ENCODE assay signal across 8 cellular contexts in the genomic region with DNA sequence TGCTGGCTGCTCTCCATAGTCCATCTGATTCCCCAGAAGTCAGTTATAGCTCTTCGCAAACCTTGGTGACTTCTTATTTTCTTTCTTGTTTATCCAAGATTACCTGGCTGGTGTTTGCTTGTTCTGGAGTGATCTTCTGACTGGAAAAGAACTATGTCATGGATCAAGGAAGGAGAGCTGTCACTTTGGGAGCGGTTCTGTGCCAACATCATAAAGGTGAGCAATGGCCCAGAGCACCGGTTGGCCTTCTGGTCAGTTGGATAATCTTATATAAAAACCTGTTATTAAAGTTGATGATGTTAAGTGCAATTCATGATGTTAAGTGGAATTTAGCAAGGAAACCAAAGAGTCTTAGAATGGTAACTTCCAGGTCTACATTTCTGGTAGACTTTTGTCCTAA. TPM values are rescaled to one million over a fixed set of nuclear protein-coding genes. Genes with fewer than 3 reads are reported as not detected.
DNase-seq lines count a peak whose midpoint lies in the region; ATAC-seq and TF ChIP-seq lines count a peak whose summit lies in the region.

No MANE protein-coding gene starts in this region.

- H3K27me3 ChIP-seq in adipocyte (replicated peaks; ENCODE audit: control insufficient read depth, insufficient read depth, low read length), result no peaks in the 10 kb centered on the region
- no peaks in the 10 kb centered on the region for H3K27me3 ChIP-seq in left lung
- H3K27me3 ChIP-seq in suprapubic skin, result no peaks in the 10 kb centered on the region

- H3K27ac ChIP-seq in left lung, result peak overlapping the region; percentile 58 to 84
- peak overlapping the region; percentile 78 for H3K27ac ChIP-seq in suprapubic skin

- no peaks in the 10 kb centered on the region for H3K9me3 ChIP-seq in adipocyte (ENCODE audit: control insufficient read depth, low read length)
- no peaks in the 10 kb centered on the region for H3K9me3 ChIP-seq in left lung
- H3K9me3 ChIP-seq in suprapubic skin, result no peaks in the 10 kb centered on the region

- ATAC-seq in left lung, result no peak
- no peak for ATAC-seq in HG03097 (IDR thresholded peaks at IDR 0.05; ENCODE audit: low FRiP score, unreplicated experiment)

- no peak for TF ChIP-seq POLR2A in suprapubic skin (IDR thresholded peaks at IDR 0.05)

- WGBS in suprapubic skin, result 51% methylated on average over 3 of the region's 3 CpGs

- H3K27ac Mint-ChIP-seq in T-helper 2 cell treated with Interferon-gamma antibody and Interleukin-4, amounts not matched to agents 5 μg/mL and 100 μg/mL, for 36 hours, result peak overlapping the region; percentile 98

- no peak for DNase-seq in T-helper 2 cell treated with Interferon-gamma antibody and Interleukin-4, amounts not matched to agents 5 μg/mL and 100 μg/mL, for 36 hours (ENCODE audit: low spot score)
- DNase-seq in T-helper 2 cell (no peak), adipocyte (ENCODE audit: low read depth) (no peak), left lung (no peak), suprapubic skin (ENCODE audit: low spot score in 2 of 2) (no peak), NCI-H1930 (lab: John Stamatoyannopoulos, UW) (no peak), NCI-H146 treated with DMSO at 0.1 percent for 48 hours (lab: John Stamatoyannopoulos, UW; ENCODE audit: unreplicated experiment) (no peak)

- peaks cover 25% of the 10 kb centered on the region for H3K36me3 ChIP-seq in adipocyte (ENCODE audit: control insufficient read depth, insufficient read depth, low read length, severe bottlenecking)
- H3K36me3 ChIP-seq in left lung, result peaks cover 0 to 39% of the 10 kb centered on the region in 2 donors
- peaks cover 23% of the 10 kb centered on the region for H3K36me3 ChIP-seq in suprapubic skin

- intact Hi-C loops in left lung (cut with DNase I), result no loop called here

- TF ChIP-seq CTCF in left lung (IDR thresholded peaks at IDR 0.05) (no peak), suprapubic skin (IDR thresholded peaks at IDR 0.05) (no peak)

- H3K4me1 Mint-ChIP-seq in T-helper 2 cell treated with Interferon-gamma antibody and Interleukin-4, amounts not matched to agents 5 μg/mL and 100 μg/mL, for 36 hours (ENCODE audit: low read depth), result peaks cover 17% of the 10 kb centered on the region

- H3K9ac ChIP-seq in adipocyte (ENCODE audit: low read length), result peak overlapping the region; percentile 94

- H3K4me1 ChIP-seq in adipocyte (ENCODE audit: control insufficient read depth, insufficient read depth, low read length), result peaks cover 44% of the 10 kb centered on the region
- H3K4me1 ChIP-seq in left lung, result peaks cover 16 to 32% of the 10 kb centered on the region in 2 donors
- peaks cover 30% of the 10 kb centered on the region for H3K4me1 ChIP-seq in suprapubic skin

- H3K4me3 ChIP-seq in adipocyte (ENCODE audit: low read length), result peak overlapping the region; percentile 98
- peak overlapping the region; percentile 46 to 80 for H3K4me3 ChIP-seq in left lung
- H3K4me3 ChIP-seq in suprapubic skin, result peak overlapping the region; percentile 63

- peaks cover 7% of the 10 kb centered on the region for H3K36me3 Mint-ChIP-seq in T-helper 2 cell treated with Interferon-gamma antibody and Interleukin-4, amounts not matched to agents 5 μg/mL and 100 μg/mL, for 36 hours (ENCODE audit: low read depth)

- peak overlapping the region; percentile 98 for H3K4me3 Mint-ChIP-seq in T-helper 2 cell treated with Interferon-gamma antibody and Interleukin-4, amounts not matched to agents 5 μg/mL and 100 μg/mL, for 36 hours

- peaks cover 12% of the 10 kb centered on the region for H3K27me3 Mint-ChIP-seq in T-helper 2 cell treated with Interferon-gamma antibody and Interleukin-4, amounts not matched to agents 5 μg/mL and 100 μg/mL, for 36 hours (ENCODE audit: low read depth)

- no peaks in the 10 kb centered on the region for H3K9me3 Mint-ChIP-seq in T-helper 2 cell treated with Interferon-gamma antibody and Interleukin-4, amounts not matched to agents 5 μg/mL and 100 μg/mL, for 36 hours

- TF ChIP-seq EP300 in suprapubic skin (IDR thresholded peaks at IDR 0.05), result no peak

RNA-seq across cellular contexts. Expression of a gene that starts 0.7 kb away (rescaled TPM):
- total RNA-seq in left lung, result 10 to 100 TPM; 49.6 to 56.0 TPM
- 10 to 100 TPM; 35.6 to 55.8 (median 45.3) TPM for total RNA-seq in suprapubic skin

RNA-seq across cellular contexts. Expression of a gene that starts 22.2 kb away (rescaled TPM):
- total RNA-seq in left lung (not detected), suprapubic skin (not detected)

RNA-seq across cellular contexts. Expression of a gene that starts 39.4 kb away (rescaled TPM):
- 100 to 1,000 TPM; 266 to 355 TPM for total RNA-seq in left lung
- total RNA-seq in suprapubic skin, result 100 to 1,000 TPM; 101 to 194 (median 146) TPM
